In the genomic region with DNA sequence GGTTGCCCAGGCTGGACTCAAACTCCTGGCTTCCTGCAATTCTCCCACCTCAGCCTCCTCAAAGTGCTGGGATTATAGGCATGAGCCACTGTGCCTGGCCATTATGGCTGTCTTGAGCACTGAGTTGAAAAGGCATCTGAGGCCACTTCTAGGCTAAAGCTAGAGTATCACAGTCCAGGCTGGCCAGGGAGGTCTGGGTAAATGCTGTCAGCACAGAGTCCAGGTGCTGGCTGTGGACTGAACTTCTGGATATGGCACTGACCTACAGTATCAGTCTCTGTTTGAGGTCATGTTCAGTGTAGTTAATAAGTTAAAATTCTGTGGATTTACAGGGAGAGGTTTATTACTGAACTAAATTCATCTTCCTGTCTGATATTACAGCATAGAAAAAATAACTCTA, we compare ENCODE assay signal across 10 cellular contexts.
"Had no signal": no experiment of that assay in that cellular context is flagged by ENCODE, and none has a peak within 500 bp of the region (broad histone marks: within the 10 kb centered on the region; RNA-seq: fewer than 3 reads in every experiment).

No MANE protein-coding gene starts in this region.

- H3K27ac ChIP-seq: GM23248, HL-60 had no signal

- H3K4me3 ChIP-seq: GM23248, HAP-1, K562 had no signal

- H3K36me3 ChIP-seq: HAP-1 had no signal

- FAIRE-seq: K562 had no signal

- H3K4me1 ChIP-seq: HAP-1 had no signal

- ATAC-seq: HCT116, K562 had no signal

- H3K9ac ChIP-seq: GM23248 had no signal

- DNase-seq: GM23248, GOT3, H7, HFFc6, IMR-90, KG1 had no signal

- H2AFZ ChIP-seq: GM23248 had no signal

- H3K9me3 ChIP-seq: HAP-1 had no signal
